1 cellular context compared by ENCODE assay signal in the genomic region with DNA sequence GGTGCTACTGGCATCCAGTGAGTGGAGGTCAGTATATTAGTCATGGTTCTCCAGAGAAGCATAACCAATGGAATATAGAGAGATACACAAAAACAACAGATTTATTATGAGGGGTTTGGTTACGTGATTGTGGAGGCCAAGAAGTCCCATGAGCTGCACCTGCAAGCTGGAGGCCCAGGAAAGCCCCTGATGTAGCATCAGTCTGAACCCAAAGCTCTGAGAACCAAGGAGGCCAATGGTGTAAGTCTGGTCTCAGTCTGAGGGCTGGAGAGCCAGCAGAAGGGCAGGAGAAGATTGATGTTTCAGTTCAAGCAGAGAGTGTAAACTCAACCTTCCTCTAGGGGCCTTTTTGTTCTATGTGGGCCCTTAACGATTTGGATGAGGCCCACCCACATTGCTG.
TF ChIP-seq lines count a peak whose summit lies in the region.

No MANE protein-coding gene starts in this region.

TF ChIP-seq in IMR-90, 13 proteins besides CTCF, POLR2A, EP300 and RAD21:
- TF ChIP-seq MAFK (IDR thresholded peaks at IDR 0.05; ENCODE audit: low read depth, low read length) = no peak
- no peak for TF ChIP-seq CEBPB (IDR thresholded peaks at IDR 0.05; ENCODE audit: low read depth, low read length)
- TF ChIP-seq MAZ (IDR thresholded peaks at IDR 0.05; ENCODE audit: borderline replicate concordance, low read depth, low read length) = no peak
- TF ChIP-seq SMC3 (IDR thresholded peaks at IDR 0.05; ENCODE audit: low read depth, low read length) = no peak
- TF ChIP-seq, protein P1, sequence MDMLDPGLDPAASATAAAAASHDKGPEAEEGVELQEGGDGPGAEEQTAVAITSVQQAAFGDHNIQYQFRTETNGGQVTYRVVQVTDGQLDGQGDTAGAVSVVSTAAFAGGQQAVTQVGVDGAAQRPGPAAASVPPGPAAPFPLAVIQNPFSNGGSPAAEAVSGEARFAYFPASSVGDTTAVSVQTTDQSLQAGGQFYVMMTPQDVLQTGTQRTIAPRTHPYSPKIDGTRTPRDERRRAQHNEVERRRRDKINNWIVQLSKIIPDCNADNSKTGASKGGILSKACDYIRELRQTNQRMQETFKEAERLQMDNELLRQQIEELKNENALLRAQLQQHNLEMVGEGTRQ (IDR thresholded peaks at IDR 0.05; ENCODE audit: low read depth, low read length) = no peak
- no peak for TF ChIP-seq RFX5 (IDR thresholded peaks at IDR 0.05; ENCODE audit: low read depth, low read length)
- no peak for TF ChIP-seq NFE2L2 (IDR thresholded peaks at IDR 0.05; ENCODE audit: low read depth, low read length)
- TF ChIP-seq CHD1 (IDR thresholded peaks at IDR 0.05; ENCODE audit: low read depth, low read length) = no peak
- no peak for TF ChIP-seq FOS (IDR thresholded peaks at IDR 0.05; ENCODE audit: low read depth, low read length)
- TF ChIP-seq BHLHE40 (IDR thresholded peaks at IDR 0.05; ENCODE audit: low read depth, low read length) = no peak
- TF ChIP-seq, protein P2, sequence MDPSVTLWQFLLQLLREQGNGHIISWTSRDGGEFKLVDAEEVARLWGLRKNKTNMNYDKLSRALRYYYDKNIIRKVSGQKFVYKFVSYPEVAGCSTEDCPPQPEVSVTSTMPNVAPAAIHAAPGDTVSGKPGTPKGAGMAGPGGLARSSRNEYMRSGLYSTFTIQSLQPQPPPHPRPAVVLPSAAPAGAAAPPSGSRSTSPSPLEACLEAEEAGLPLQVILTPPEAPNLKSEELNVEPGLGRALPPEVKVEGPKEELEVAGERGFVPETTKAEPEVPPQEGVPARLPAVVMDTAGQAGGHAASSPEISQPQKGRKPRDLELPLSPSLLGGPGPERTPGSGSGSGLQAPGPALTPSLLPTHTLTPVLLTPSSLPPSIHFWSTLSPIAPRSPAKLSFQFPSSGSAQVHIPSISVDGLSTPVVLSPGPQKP (IDR thresholded peaks at IDR 0.05; ENCODE audit: borderline replicate concordance, low read depth, low read length) = no peak
- TF ChIP-seq MXI1 (IDR thresholded peaks at IDR 0.05; ENCODE audit: borderline replicate concordance, low read depth, low read length) = no peak
- no peak for TF ChIP-seq RCOR1 (IDR thresholded peaks at IDR 0.05; ENCODE audit: insufficient replicate concordance, low read length)
